In the genomic region with DNA sequence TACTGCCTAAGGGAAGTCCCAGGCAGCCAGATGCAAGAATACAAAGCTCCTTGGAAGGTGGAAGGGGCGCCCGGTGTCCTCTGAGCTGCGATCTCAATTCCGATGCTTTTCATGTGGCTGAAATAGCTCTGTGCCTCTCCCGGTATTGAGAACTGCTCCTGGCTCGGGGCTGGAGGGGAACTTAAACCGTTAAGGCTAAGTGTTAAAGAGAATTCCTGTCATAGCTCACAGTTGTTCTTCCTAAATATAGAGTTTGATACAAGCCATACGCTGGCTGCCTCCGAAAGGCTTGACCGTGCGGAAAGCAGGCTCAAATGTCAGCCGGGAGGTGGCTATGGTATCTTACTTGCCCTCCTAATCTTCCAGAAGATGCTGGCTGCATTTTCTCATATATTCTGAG, we compare ENCODE assay signal across 22 cellular contexts. TPM values are rescaled to one million over a fixed set of nuclear protein-coding genes. Genes with fewer than 3 reads are reported as not detected.
A peak's percentile ranks its signal among the peaks of the same experiment; 100 is the strongest.
DNase-seq lines count a peak whose midpoint lies in the region; ATAC-seq, FAIRE-seq and TF ChIP-seq lines count a peak whose summit lies in the region.
"Had no signal": no experiment of that assay in that cellular context is flagged by ENCODE, and none has a peak within 500 bp of the region (broad histone marks: within the 10 kb centered on the region; RNA-seq: fewer than 3 reads in every experiment).

SMPX (minus strand) TSS at position 157 of the 400 bp plus-strand sequence. CDS start 3,826 bp downstream, outside the sequence.

- H3K27me3 ChIP-seq in hepatocyte (no peaks in the 10 kb centered on the region), psoas muscle (ENCODE audit: insufficient read depth in 3 of 3, low read length in 2 of 3) (peaks cover 0 to 5% (median 0%) of the 10 kb centered on the region in 3 donors), tibial artery (no peaks in the 10 kb centered on the region)
- H3K27me3 ChIP-seq: BE2C had no signal

- H3K9me2 ChIP-seq in hepatocyte (replicated peaks; ENCODE audit: insufficient read depth) = no peaks in the 10 kb centered on the region

- ATAC-seq in Right ventricle myocardium superior (ENCODE audit: poor library complexity) (peak; percentile 88), psoas muscle (peak; percentile 84 to 91 (median 86)), HG03135 (IDR thresholded peaks at IDR 0.05; ENCODE audit: unreplicated experiment) (no peak)
- ATAC-seq: CD8-positive, alpha-beta T cell; Panc1 had no signal

- H3K4me3 ChIP-seq in hepatocyte = no peak within 1 kb of the TSS
- peak within 1 kb of the TSS; percentile 67 for H3K4me3 ChIP-seq in psoas muscle
- peak within 1 kb of the TSS; percentile 27 to 29 for H3K4me3 ChIP-seq in tibial artery

- FAIRE-seq in H54 (lab: Jason Lieb, UNC) = no peak
- FAIRE-seq: D721Med, GM12892 had no signal

- H3K36me3 ChIP-seq in hepatocyte (replicated peaks; ENCODE audit: insufficient read depth, low read depth) = no peaks in the 10 kb centered on the region
- H3K36me3 ChIP-seq in psoas muscle (ENCODE audit: insufficient read depth in 1 of 2, low read depth in 1 of 2) = no peaks in the 10 kb centered on the region
- no peaks in the 10 kb centered on the region for H3K36me3 ChIP-seq in tibial artery
- H3K36me3 ChIP-seq: BE2C had no signal

- H4K20me1 ChIP-seq in hepatocyte (ENCODE audit: insufficient read depth, poor library complexity, severe bottlenecking) = no peaks in the 10 kb centered on the region

- TF ChIP-seq POLR2A in H54 (IDR thresholded peaks at IDR 0.05; ENCODE audit: low read depth, low read length) = no peak

- H3K9me3 ChIP-seq in hepatocyte (ENCODE audit: low read depth) (no peaks in the 10 kb centered on the region), psoas muscle (no peaks in the 10 kb centered on the region), tibial artery (no peaks in the 10 kb centered on the region)
- H3K9me3 ChIP-seq: BE2C had no signal

- 54% methylated on average over 12 of the region's 12 CpGs for WGBS in hepatocyte (ENCODE audit: low lambda C conversion rate, missing lambda C conversion rate)
- 26 to 43% (median 27%) methylated on average over 12 of the region's 12 CpGs for WGBS in psoas muscle, 3 donors

- TF ChIP-seq CTCF in hepatocyte (IDR thresholded peaks at IDR 0.05; ENCODE audit: poor library complexity) (no peak), psoas muscle (IDR thresholded peaks at IDR 0.05) (no peak), tibial artery (IDR thresholded peaks at IDR 0.05) (no peak)

- intact Hi-C loops in Right ventricle myocardium superior (cut with DNase I) = no loop called here
- intact Hi-C loops in psoas muscle (cut with DNase I) = loop anchor here (1.0 to 5.0 kb wide), 2 partner anchors 23 to 84 kb away; no protein-coding TSS in a partner anchor
- intact Hi-C loops in tibial artery (cut with DNase I; ENCODE audit: low total_unique reads) = no loop called here

- peak; percentile 43 for DNase-seq in Right ventricle myocardium superior
- DNase-seq in hepatocyte (ENCODE audit: low spot score) = no peak
- DNase-seq in psoas muscle = peak; percentile 27 to 76
- no peak for DNase-seq in tibial artery
- DNase-seq in SW480 (ENCODE audit: low spot score) = no peak
- no peak for DNase-seq in H54 (ENCODE audit: insufficient read length, low spot score)
- no peak for DNase-seq in germinal center (ENCODE audit: low spot score)
- DNase-seq: BE2C; CD8-positive, alpha-beta T cell; DMS79 treated with DMSO at 0.1 percent for 48 hours; GDM1; IMR-90; Kasumi-1; NCI-H1417; NCI-H2029; NCI-H510A treated with DMSO at 0.1 percent for 48 hours; SHP77 treated with DMSO at 0.1 percent for 48 hours had no signal

- no peak within 1 kb of the TSS for H3K27ac ChIP-seq in hepatocyte
- peak within 1 kb of the TSS; percentile 89 for H3K27ac ChIP-seq in psoas muscle
- peak within 1 kb of the TSS in 1 of 2 donors; percentile 22 for H3K27ac ChIP-seq in tibial artery

- no peak within 1 kb of the TSS for H2AFZ ChIP-seq in hepatocyte

- H3K4me1 ChIP-seq in hepatocyte (ENCODE audit: insufficient read depth) = no peaks in the 10 kb centered on the region
- peaks cover 9% of the 10 kb centered on the region for H3K4me1 ChIP-seq in psoas muscle
- no peaks in the 10 kb centered on the region for H3K4me1 ChIP-seq in tibial artery
- H3K4me1 ChIP-seq: BE2C had no signal

- no peaks in the 10 kb centered on the region for H3K79me2 ChIP-seq in hepatocyte

- H3K4me2 ChIP-seq in hepatocyte = peak within 1 kb of the TSS; percentile 20

RNA-seq across cellular contexts. Expression of gene SMPX, which starts in this region (rescaled TPM):
- total RNA-seq in Right ventricle myocardium superior = 569 TPM
- 0.64 and 1.4 TPM in 2 replicates for total RNA-seq in hepatocyte
- polyA plus RNA-seq in hepatocyte = 3.0 and 4.1 TPM in 2 replicates
- total RNA-seq in psoas muscle = 100 to 1,000 TPM; 273 to 863 (median 490) TPM
- polyA plus RNA-seq in psoas muscle = 100 to 1,000 TPM; 207 to 471 (median 427) TPM
- total RNA-seq: CD8-positive, alpha-beta T cell; IMR-90 had no signal
- polyA plus RNA-seq: AG04450, IMR-90 had no signal

Comparison
In these comparisons a context has a peak if more than half of its experiments do, and no peak if none do; other contexts are left out.
1. RNA of gene SMPX (total RNA-seq): 273 to 863 TPM in psoas muscle and 569 TPM in Right ventricle myocardium superior (single experiment); 0.64 to 1.4 TPM in hepatocyte; every median in the first group is over 100 times any median in the second.
2. RNA of gene SMPX (polyA plus RNA-seq): 207 to 471 TPM in psoas muscle; 3.0 to 4.1 TPM in hepatocyte; every median in the first group is over 10 times any median in the second.
3. DNase-seq: peak in Right ventricle myocardium superior (single experiment) and psoas muscle (2 of 2); none in hepatocyte (single experiment), tibial artery (0 of 2), SW480 (single experiment), H54 (single experiment) and germinal center (single experiment).
4. intact Hi-C loops: an anchor here in psoas muscle (1.0 to 5.0 kb wide); none called in Right ventricle myocardium superior and tibial artery.